Comparison of ENCODE assay signal across 25 cellular contexts in genomic region chr11:107372439-107372838, GRCh38.
"Had no signal": no experiment of that assay in that cellular context is flagged by ENCODE, and none has a peak within 500 bp of the region (broad histone marks: within the 10 kb centered on the region; RNA-seq: fewer than 3 reads in every experiment).

No MANE protein-coding gene starts in this region.

- H3K4me1 ChIP-seq: body of pancreas had no signal

- ATAC-seq: activated CD8-positive, alpha-beta memory T cell treated with anti-CD3 and anti-CD28 coated beads, Interleukin-2, amount 10 ng/mL, durations not matched to agents 7 days and 5 days; body of pancreas; PC-3 had no signal

- H3K9me3 ChIP-seq: ascending aorta had no signal

- H3K4me3 Mint-ChIP-seq: activated B cell treated with CpG ODN at 0.5 μM for 24 hours; activated CD4-positive, alpha-beta T cell treated with anti-CD3 and anti-CD28 coated beads, Interleukin-2, amount 10 ng/mL, durations not matched to agents 24 days and 14 days; activated CD8-positive, alpha-beta memory T cell treated with anti-CD3 and anti-CD28 coated beads, Interleukin-2, amount 10 ng/mL, durations not matched to agents 7 days and 5 days; activated T-cell treated with anti-CD3 and anti-CD28 coated beads, Interleukin-2, amount 50 U/mL, for 24 hours; activated T-helper 1 cell treated with anti-CD3 and anti-CD28 coated beads, Interleukin-12 subunit alpha, Interleukin-12 subunit beta, Interleukin-2, Interleukin-4 antibody, amounts not matched to agents 30 ng/mL and 10 ng/mL and 1 ng/mL, durations not matched to agents 14 hours and 24 hours and 36 hours; central memory CD8-positive, alpha-beta T cell; T-helper 1 cell treated with Interleukin-12 subunit alpha and Interleukin-12 subunit beta and Interleukin-4 antibody, amounts not matched to agents 30 μg/mL and 1 μg/mL, for 36 hours had no signal

- DNase-seq: activated B cell treated with CpG ODN at 0.5 μM for 24 hours; activated CD4-positive, alpha-beta T cell treated with anti-CD3 and anti-CD28 coated beads for 1 hour; activated CD4-positive, alpha-beta T cell treated with anti-CD3 and anti-CD28 coated beads, Interleukin-2, amount 10 ng/mL, durations not matched to agents 24 days and 14 days; activated CD4-positive, alpha-beta T cell treated with anti-CD3 and anti-CD28 coated beads, Interleukin-2, amount 50 U/mL, for 48 hours; activated CD8-positive, alpha-beta memory T cell treated with anti-CD3 and anti-CD28 coated beads, Interleukin-2, amount 10 ng/mL, durations not matched to agents 7 days and 5 days; activated effector memory CD4-positive, alpha-beta T cell treated with Interleukin-2 at 50 U/mL for 16 hours; activated naive CD4-positive, alpha-beta T cell; activated T-cell treated with anti-CD3 and anti-CD28 coated beads, Interleukin-2, amount 50 U/mL, for 24 hours; amniotic stem cell; body of pancreas; cortex of kidney; MM.1S; NCI-H1105 treated with DMSO at 0.1 percent for 48 hours; NCI-H1436 treated with DMSO at 0.1 percent for 48 hours; NCI-H187; NCI-H2081; NCI-H446; NCI-H524; PC-3; SHP77 treated with DMSO at 0.1 percent for 48 hours had no signal

- H3K27ac ChIP-seq: ascending aorta, body of pancreas had no signal

- H3K27ac Mint-ChIP-seq: activated B cell treated with CpG ODN at 0.5 μM for 24 hours; activated CD4-positive, alpha-beta T cell treated with anti-CD3 and anti-CD28 coated beads, Interleukin-2, amount 10 ng/mL, durations not matched to agents 24 days and 14 days; activated CD8-positive, alpha-beta memory T cell treated with anti-CD3 and anti-CD28 coated beads, Interleukin-2, amount 10 ng/mL, durations not matched to agents 7 days and 5 days; activated T-cell treated with anti-CD3 and anti-CD28 coated beads, Interleukin-2, amount 50 U/mL, for 24 hours; activated T-helper 1 cell treated with anti-CD3 and anti-CD28 coated beads, Interleukin-12 subunit alpha, Interleukin-12 subunit beta, Interleukin-2, Interleukin-4 antibody, amounts not matched to agents 30 ng/mL and 10 ng/mL and 1 ng/mL, durations not matched to agents 14 hours and 24 hours and 36 hours; T-helper 1 cell treated with Interleukin-12 subunit alpha and Interleukin-12 subunit beta and Interleukin-4 antibody, amounts not matched to agents 30 μg/mL and 1 μg/mL, for 36 hours had no signal

- H3K27me3 Mint-ChIP-seq: activated B cell treated with CpG ODN at 0.5 μM for 24 hours; activated CD4-positive, alpha-beta T cell treated with anti-CD3 and anti-CD28 coated beads, Interleukin-2, amount 10 ng/mL, durations not matched to agents 24 days and 14 days; activated CD8-positive, alpha-beta memory T cell treated with anti-CD3 and anti-CD28 coated beads, Interleukin-2, amount 10 ng/mL, durations not matched to agents 7 days and 5 days; activated T-cell treated with anti-CD3 and anti-CD28 coated beads, Interleukin-2, amount 50 U/mL, for 24 hours; central memory CD8-positive, alpha-beta T cell had no signal

- H3K9me3 Mint-ChIP-seq: activated B cell treated with CpG ODN at 0.5 μM for 24 hours; activated CD4-positive, alpha-beta T cell treated with anti-CD3 and anti-CD28 coated beads, Interleukin-2, amount 10 ng/mL, durations not matched to agents 24 days and 14 days; activated T-helper 1 cell treated with anti-CD3 and anti-CD28 coated beads, Interleukin-12 subunit alpha, Interleukin-12 subunit beta, Interleukin-2, Interleukin-4 antibody, amounts not matched to agents 30 ng/mL and 10 ng/mL and 1 ng/mL, durations not matched to agents 14 hours and 24 hours and 36 hours; central memory CD8-positive, alpha-beta T cell; T-helper 1 cell treated with Interleukin-12 subunit alpha and Interleukin-12 subunit beta and Interleukin-4 antibody, amounts not matched to agents 30 μg/mL and 1 μg/mL, for 36 hours had no signal

- H3K4me1 Mint-ChIP-seq: activated CD8-positive, alpha-beta memory T cell treated with anti-CD3 and anti-CD28 coated beads, Interleukin-2, amount 10 ng/mL, durations not matched to agents 7 days and 5 days had no signal

- H3K36me3 ChIP-seq: ascending aorta had no signal

- H3K4me3 ChIP-seq: ascending aorta, body of pancreas had no signal

- FAIRE-seq: RCC 7860 had no signal

- H3K27me3 ChIP-seq: ascending aorta, body of pancreas had no signal
